Comparison of ENCODE assay signal across 1 cellular context in genomic region chr5:6596388-6596787, GRCh38.
A peak's percentile ranks its signal among the peaks of the same experiment; 100 is the strongest.
TF ChIP-seq lines count a peak whose summit lies in the region.

No MANE protein-coding gene starts in this region.

TF ChIP-seq in K562, 482 proteins besides CTCF, POLR2A, EP300 and RAD21:
- TF ChIP-seq POLR2G (IDR thresholded peaks at IDR 0.05; ENCODE audit: low read depth, low read length) (0 out of 2 replicates have a peak, but pooled peaks have one; percentile 16), SNIP1 (IDR thresholded peaks at IDR 0.05; ENCODE audit: low read depth) (no peak)
